ENCODE assay signal across 18 cellular contexts in the genomic region with DNA sequence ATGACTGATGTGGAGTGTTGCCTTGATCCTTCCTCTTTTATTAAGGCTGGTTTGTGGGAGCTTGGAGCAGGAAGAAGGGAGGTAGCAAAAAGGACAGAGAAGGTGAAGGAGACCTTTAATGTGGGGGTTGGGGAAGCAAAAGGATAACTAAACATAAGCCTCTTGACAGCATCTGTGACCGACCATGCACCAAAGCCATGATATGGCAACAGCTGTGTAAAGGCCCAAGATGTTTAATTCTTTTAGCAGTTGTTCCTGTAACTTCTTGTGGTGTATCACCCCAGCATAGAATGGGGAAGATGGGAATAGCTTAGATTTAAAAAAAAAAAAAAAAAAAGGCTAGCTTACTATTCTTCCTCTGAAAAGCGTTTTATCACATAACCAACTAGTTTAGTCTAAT.
"Had no signal": no experiment of that assay in that cellular context is flagged by ENCODE, and none has a peak within 500 bp of the region (broad histone marks: within the 10 kb centered on the region; RNA-seq: fewer than 3 reads in every experiment).

No MANE protein-coding gene starts in this region.

- H3K36me3 ChIP-seq: neural progenitor cell had no signal

- DNase-seq: activated CD4-positive, alpha-beta T cell treated with anti-CD3 and anti-CD28 coated beads, Interleukin-2, amount 50 U/mL, for 48 hours; activated CD4-positive, CD25-positive, alpha-beta regulatory T cell treated with anti-CD3 and anti-CD28 coated beads, Interleukin-2, amount 50 U/mL, for 72 hours; activated CD8-positive, alpha-beta memory T cell treated with anti-CD3 and anti-CD28 coated beads, Interleukin-2, amount 10 ng/mL, durations not matched to agents 7 days and 5 days; activated effector memory CD4-positive, alpha-beta T cell treated with anti-CD3 and anti-CD28 coated beads, Interleukin-2, amount 50 U/mL, for 16 hours; activated T-cell treated with anti-CD3 and anti-CD28 coated beads, Interleukin-2, amount 50 U/mL, for 4 hours; amygdala; brain microvascular endothelial cell; cerebellar nuclear complex; dermis blood vessel endothelial cell; esophagus squamous epithelium; foreskin fibroblast; head of caudate nucleus; mesenchymal stem cell; substantia nigra; upper lobe of left lung had no signal

- ATAC-seq: activated CD8-positive, alpha-beta memory T cell treated with anti-CD3 and anti-CD28 coated beads, Interleukin-2, amount 10 ng/mL, durations not matched to agents 7 days and 5 days; activated T-cell treated with anti-CD3 and anti-CD28 coated beads, Interleukin-2, amount 50 U/mL, for 4 hours; left lobe of liver; stimulated activated effector memory CD8-positive, alpha-beta T cell treated with anti-CD3 and anti-CD28 coated beads, Interleukin-12 subunit alpha, Interleukin-12 subunit beta, amount 100 ng/mL, for 72 hours had no signal

- H3K4me3 ChIP-seq: esophagus squamous epithelium, neural progenitor cell, upper lobe of left lung had no signal

- H3K27me3 ChIP-seq: brain microvascular endothelial cell, esophagus squamous epithelium, neural progenitor cell, upper lobe of left lung had no signal

- H3K27ac ChIP-seq: brain microvascular endothelial cell had no signal

- H3K9ac ChIP-seq: neural progenitor cell had no signal

- H3K9me3 ChIP-seq: esophagus squamous epithelium, upper lobe of left lung had no signal
